In the genomic region with DNA sequence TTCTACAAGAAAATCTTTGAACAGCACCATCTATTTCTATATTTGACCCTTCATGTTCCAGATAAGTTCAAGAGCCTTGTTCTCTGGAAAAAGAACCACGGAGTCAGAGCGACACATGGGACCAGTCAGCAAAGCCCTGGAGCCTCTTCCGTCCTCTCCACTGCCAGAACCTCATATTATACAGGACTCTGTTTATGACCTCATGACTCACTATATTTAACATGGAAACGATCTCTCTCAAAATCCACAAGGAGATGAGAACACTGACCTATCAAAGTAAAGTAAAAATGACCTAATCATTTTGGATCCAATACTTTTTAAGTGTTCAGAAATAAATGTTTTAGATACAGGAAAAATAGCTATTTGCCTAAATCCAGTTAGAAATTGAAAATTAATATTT, we compare ENCODE assay signal across 13 cellular contexts.
DNase-seq lines count a peak whose midpoint lies in the region; ATAC-seq, FAIRE-seq and TF ChIP-seq lines count a peak whose summit lies in the region.
"Had no signal": no experiment of that assay in that cellular context is flagged by ENCODE, and none has a peak within 500 bp of the region (broad histone marks: within the 10 kb centered on the region; RNA-seq: fewer than 3 reads in every experiment).

No MANE protein-coding gene starts in this region.

- peak overlapping the region; percentile 76 to 93 (median 90) for H3K4me3 Mint-ChIP-seq in CD4-positive, CD25-positive, alpha-beta regulatory T cell
- no peak overlapping the region for H3K4me3 Mint-ChIP-seq in Caco-2 (ENCODE audit: unreplicated experiment)

- H3K27me3 Mint-ChIP-seq in CD4-positive, CD25-positive, alpha-beta regulatory T cell: no peaks in the 10 kb centered on the region
- H3K27me3 Mint-ChIP-seq in Caco-2 (ENCODE audit: insufficient read depth, unreplicated experiment): no peaks in the 10 kb centered on the region

- H3K36me3 ChIP-seq in CD4-positive, CD25-positive, alpha-beta regulatory T cell (ENCODE audit: control insufficient read depth, insufficient read depth, low read length): peaks cover 17% of the 10 kb centered on the region
- H3K36me3 ChIP-seq in bronchial epithelial cell (ENCODE audit: control insufficient read depth, insufficient read depth, low read length) (no peaks in the 10 kb centered on the region), Caco-2 (ENCODE audit: control insufficient read depth, insufficient read depth, low read length) (no peaks in the 10 kb centered on the region), lower lobe of right lung (no peaks in the 10 kb centered on the region)
- H3K36me3 ChIP-seq: thoracic aorta had no signal

- CTCF ChIA-PET in Caco-2 (lab: Charles Lee): no interaction called here

- TF ChIP-seq CTCF in bronchial epithelial cell (IDR thresholded peaks at IDR 0.05; ENCODE audit: insufficient read depth, low read length, severe bottlenecking) (no peak), Caco-2 (IDR thresholded peaks at IDR 0.05; ENCODE audit: insufficient read depth in 1 of 2, low read depth in 1 of 2, low read length in 1 of 2, severe bottlenecking in 1 of 2, unreplicated experiment in 1 of 2) (no peak), lower lobe of right lung (IDR thresholded peaks at IDR 0.05) (no peak)

- no peaks in the 10 kb centered on the region for H3K9me3 Mint-ChIP-seq in CD4-positive, CD25-positive, alpha-beta regulatory T cell
- no peaks in the 10 kb centered on the region for H3K9me3 Mint-ChIP-seq in Caco-2 (ENCODE audit: unreplicated experiment)

- no peaks in the 10 kb centered on the region for H3K9me3 ChIP-seq in CD4-positive, CD25-positive, alpha-beta regulatory T cell (ENCODE audit: control insufficient read depth in 2 of 2, low read length in 2 of 2)
- H3K9me3 ChIP-seq in Caco-2 (no peaks in the 10 kb centered on the region), lower lobe of right lung (no peaks in the 10 kb centered on the region)
- H3K9me3 ChIP-seq: thoracic aorta had no signal

- POLR2A ChIA-PET in Caco-2 (lab: Charles Lee): no interaction called here

- no TSS peak for BruUV-seq in Caco-2 (replicated peaks; lab: Mats Ljungman, UMichigan)

- H3K27ac ChIP-seq in CD4-positive, CD25-positive, alpha-beta regulatory T cell (ENCODE audit: insufficient read depth, low read length, poor library complexity, severe bottlenecking): peak overlapping the region; percentile 82
- H3K27ac ChIP-seq in lower lobe of right lung: no peak overlapping the region
- H3K27ac ChIP-seq: thoracic aorta had no signal

- ATAC-seq in CD4-positive, CD25-positive, alpha-beta regulatory T cell (ENCODE audit: low read depth in 2 of 2): no peak
- no peak for ATAC-seq in lower lobe of right lung

- TF ChIP-seq POLR2A in H54 (IDR thresholded peaks at IDR 0.05; ENCODE audit: low read depth, low read length): no peak

- FAIRE-seq in H54 (lab: Jason Lieb, UNC): no peak
- no peak for FAIRE-seq in bronchial epithelial cell (lab: Jason Lieb, UNC)

- intact Hi-C loops in Caco-2 (cut with micrococcal nuclease; ENCODE audit: unreplicated experiment): no loop called here
- intact Hi-C loops in lower lobe of right lung (cut with DNase I): no loop called here

- peaks cover 94% of the 10 kb centered on the region for H3K4me1 ChIP-seq in CD4-positive, CD25-positive, alpha-beta regulatory T cell (ENCODE audit: control insufficient read depth, insufficient read depth, low read length, poor library complexity, severe bottlenecking)
- H3K4me1 ChIP-seq in Caco-2: no peaks in the 10 kb centered on the region
- peaks cover 3% of the 10 kb centered on the region for H3K4me1 ChIP-seq in lower lobe of right lung

- H3K27ac Mint-ChIP-seq in CD4-positive, CD25-positive, alpha-beta regulatory T cell: peak overlapping the region; percentile 96 to 99 (median 97)
- H3K27ac Mint-ChIP-seq in Caco-2 (ENCODE audit: unreplicated experiment): no peak overlapping the region

- peaks cover 33% of the 10 kb centered on the region for H3K36me3 Mint-ChIP-seq in CD4-positive, CD25-positive, alpha-beta regulatory T cell
- peaks cover 5% of the 10 kb centered on the region for H3K36me3 Mint-ChIP-seq in Caco-2 (ENCODE audit: insufficient read depth, unreplicated experiment)

- no peaks in the 10 kb centered on the region for H3K27me3 ChIP-seq in CD4-positive, CD25-positive, alpha-beta regulatory T cell (ENCODE audit: control insufficient read depth, insufficient read depth, low read length)
- H3K27me3 ChIP-seq in bronchial epithelial cell (ENCODE audit: control insufficient read depth, insufficient read depth, low read length): no peaks in the 10 kb centered on the region
- H3K27me3 ChIP-seq in Caco-2 (replicated peaks; ENCODE audit: control insufficient read depth, insufficient read depth, low read length): no peaks in the 10 kb centered on the region
- no peaks in the 10 kb centered on the region for H3K27me3 ChIP-seq in lower lobe of right lung (ENCODE audit: low read depth)

- no peak for DNase-seq in CD4-positive, CD25-positive, alpha-beta regulatory T cell
- peak; percentile 32 for DNase-seq in H54 (ENCODE audit: insufficient read length, low spot score)
- DNase-seq in bronchial epithelial cell (ENCODE audit: low read depth): peak; percentile 4
- DNase-seq in midbrain (lab: John Stamatoyannopoulos, UW): peak; percentile 26
- DNase-seq in Caco-2: no peak
- no peak for DNase-seq in NCI-H2081 treated with DMSO at 0.1 percent for 48 hours (lab: John Stamatoyannopoulos, UW)
- no peak for DNase-seq in ureter (ENCODE audit: low spot score)
- DNase-seq in lower lobe of right lung: no peak
- DNase-seq: Calu3, NCI-H2171, retina, T-helper 9 cell had no signal

- H3K4me3 ChIP-seq in CD4-positive, CD25-positive, alpha-beta regulatory T cell (ENCODE audit: low read depth, low read length): peak overlapping the region; percentile 86
- H3K4me3 ChIP-seq in bronchial epithelial cell (ENCODE audit: low read depth, low read length): no peak overlapping the region
- H3K4me3 ChIP-seq in Caco-2 (ENCODE audit: low read depth, low read length): no peak overlapping the region
- no peak overlapping the region for H3K4me3 ChIP-seq in lower lobe of right lung
- H3K4me3 ChIP-seq: thoracic aorta had no signal

- H3K4me1 Mint-ChIP-seq in CD4-positive, CD25-positive, alpha-beta regulatory T cell: peaks cover 50 to 95% (median 70%) of the 10 kb centered on the region in 4 donors
- no peaks in the 10 kb centered on the region for H3K4me1 Mint-ChIP-seq in Caco-2 (ENCODE audit: low read depth, unreplicated experiment)

Comparison
In these comparisons a context has a peak if more than half of its experiments do, and no peak if none do; other contexts are left out.
1. DNase-seq: peak in H54 (single experiment), bronchial epithelial cell (single experiment) and midbrain (single experiment); none in CD4-positive, CD25-positive, alpha-beta regulatory T cell (0 of 3), Caco-2 (0 of 2), NCI-H2081 treated with DMSO at 0.1 percent for 48 hours (single experiment), ureter (single experiment) and lower lobe of right lung (single experiment).